Comparison of ENCODE assay signal across 25 cellular contexts in the genomic region with DNA sequence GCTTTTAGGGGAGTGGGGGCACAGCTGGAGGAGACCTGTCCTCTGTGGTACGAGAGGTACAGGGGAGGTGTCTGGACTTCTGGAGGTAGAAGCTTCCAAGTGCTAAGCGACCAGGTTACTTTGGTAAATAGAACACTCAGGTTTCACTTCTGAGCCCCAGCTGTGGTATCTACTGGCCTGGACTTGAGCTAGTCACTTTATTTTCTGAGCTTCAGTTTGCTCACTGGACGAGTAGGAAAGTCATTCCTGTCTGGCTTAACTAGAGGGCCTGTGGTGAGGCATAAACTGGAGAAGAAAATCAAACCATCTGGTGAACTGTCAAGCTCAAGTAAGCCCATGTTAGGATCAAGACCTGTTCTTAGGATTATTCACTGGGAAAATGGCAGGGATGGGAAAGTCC. TPM values are rescaled to one million over a fixed set of nuclear protein-coding genes. Genes with fewer than 3 reads are reported as not detected.
DNase-seq lines count a peak whose midpoint lies in the region; ATAC-seq lines count a peak whose summit lies in the region.
"Had no signal": no experiment of that assay in that cellular context is flagged by ENCODE, and none has a peak within 500 bp of the region (broad histone marks: within the 10 kb centered on the region; RNA-seq: fewer than 3 reads in every experiment).

Gene HEATR9 (minus strand): TSS at position 101 of the 400 bp plus-strand sequence. CDS start 149 bp downstream, outside the sequence.

- no peak for DNase-seq in activated CD8-positive, alpha-beta memory T cell treated with anti-CD3 and anti-CD28 coated beads, Interleukin-2, amount 10 ng/mL, durations not matched to agents 7 days and 5 days
- DNase-seq in activated CD8-positive, alpha-beta memory T cell treated with anti-CD3 and anti-CD28 coated beads for 24 hours = no peak
- no peak for DNase-seq in CD8-positive, alpha-beta memory T cell
- no peak for DNase-seq in central memory CD8-positive, alpha-beta T cell (ENCODE audit: low spot score in 2 of 2)
- no peak for DNase-seq in stimulated activated effector memory CD8-positive, alpha-beta T cell treated with anti-CD3 and anti-CD28 coated beads, Interleukin-12 subunit alpha, Interleukin-12 subunit beta, amount 100 ng/mL, for 72 hours (ENCODE audit: low spot score in 2 of 2)
- DNase-seq in dermis blood vessel endothelial cell = no peak
- DNase-seq: DMS53, Karpas-422, NCI-H1092, NCI-H1417 treated with DMSO at 0.1 percent for 48 hours, NCI-H1694 treated with DMSO at 0.1 percent for 48 hours, NCI-H2081, NCI-H2227 treated with DMSO at 0.1 percent for 48 hours, NCI-H526 treated with DMSO at 0.1 percent for 48 hours, PC-9, Right ventricle myocardium superior, RPMI8226 had no signal

- POLR2A ChIA-PET in CD8-positive, alpha-beta memory T cell (lab: Charles Lee) = interaction anchor here (0.6 to 1.6 kb wide), 10 partner anchors 9 to 78 kb away, joined by 3 to 6 read pairs (median 4); no protein-coding TSS in a partner anchor

- no peak for ATAC-seq in activated CD8-positive, alpha-beta memory T cell treated with anti-CD3 and anti-CD28 coated beads, Interleukin-2, amount 10 ng/mL, durations not matched to agents 7 days and 5 days
- no peak for ATAC-seq in central memory CD8-positive, alpha-beta T cell (replicated peaks; ENCODE audit: extremely low read depth, poor library complexity, severe bottlenecking)
- ATAC-seq in stimulated activated effector memory CD8-positive, alpha-beta T cell treated with anti-CD3 and anti-CD28 coated beads, Interleukin-12 subunit alpha, Interleukin-12 subunit beta, amount 100 ng/mL, for 72 hours = no peak
- no peak for ATAC-seq in HG03159 (IDR thresholded peaks at IDR 0.05; ENCODE audit: unreplicated experiment)
- ATAC-seq: A549 had no signal

- peaks cover 10% of the 10 kb centered on the region for H3K4me1 ChIP-seq in CD8-positive, alpha-beta memory T cell (ENCODE audit: insufficient read depth, low read length)

- peaks cover 54% of the 10 kb centered on the region for H3K4me1 Mint-ChIP-seq in activated CD8-positive, alpha-beta memory T cell treated with anti-CD3 and anti-CD28 coated beads, Interleukin-2, amount 10 ng/mL, durations not matched to agents 7 days and 5 days
- H3K4me1 Mint-ChIP-seq in CD8-positive, alpha-beta memory T cell = peaks cover 54 to 82% (median 68%) of the 10 kb centered on the region in 3 donors
- peaks cover 51% of the 10 kb centered on the region for H3K4me1 Mint-ChIP-seq in central memory CD8-positive, alpha-beta T cell
- peaks cover 44% of the 10 kb centered on the region for H3K4me1 Mint-ChIP-seq in stimulated activated effector memory CD8-positive, alpha-beta T cell treated with anti-CD3 and anti-CD28 coated beads, Interleukin-12 subunit alpha, Interleukin-12 subunit beta, amount 100 ng/mL, for 72 hours

- H3K9me3 Mint-ChIP-seq in activated CD8-positive, alpha-beta memory T cell treated with anti-CD3 and anti-CD28 coated beads, Interleukin-2, amount 10 ng/mL, durations not matched to agents 7 days and 5 days (ENCODE audit: low read depth) = no peaks in the 10 kb centered on the region
- no peaks in the 10 kb centered on the region for H3K9me3 Mint-ChIP-seq in CD8-positive, alpha-beta memory T cell
- no peaks in the 10 kb centered on the region for H3K9me3 Mint-ChIP-seq in central memory CD8-positive, alpha-beta T cell
- H3K9me3 Mint-ChIP-seq in stimulated activated effector memory CD8-positive, alpha-beta T cell treated with anti-CD3 and anti-CD28 coated beads, Interleukin-12 subunit alpha, Interleukin-12 subunit beta, amount 100 ng/mL, for 72 hours = no peaks in the 10 kb centered on the region

- CTCF ChIA-PET in activated CD8-positive, alpha-beta memory T cell treated with anti-CD3 and anti-CD28 coated beads, Interleukin-2, amount 10 ng/mL, durations not matched to agents 7 days and 5 days (lab: Charles Lee) = interaction anchor here (0.6 to 2.0 kb wide), 5 partner anchors 8 to 100 kb away, joined by 3 to 5 read pairs (median 4); partner anchors contain the start of gene CCL5
- CTCF ChIA-PET in CD8-positive, alpha-beta memory T cell (lab: Charles Lee) = interaction anchor here (1.1 to 1.5 kb wide), 6 partner anchors 9 to 280 kb away, joined by 3 read pairs; partner anchors contain the start of gene CCL5

- H3K27ac Mint-ChIP-seq in activated CD8-positive, alpha-beta memory T cell treated with anti-CD3 and anti-CD28 coated beads, Interleukin-2, amount 10 ng/mL, durations not matched to agents 7 days and 5 days = peak within 1 kb of the TSS; percentile 25
- peak within 1 kb of the TSS; percentile 22 to 83 (median 70) for H3K27ac Mint-ChIP-seq in CD8-positive, alpha-beta memory T cell
- H3K27ac Mint-ChIP-seq in central memory CD8-positive, alpha-beta T cell (ENCODE audit: low read depth) = peak within 1 kb of the TSS; percentile 9
- H3K27ac Mint-ChIP-seq in stimulated activated effector memory CD8-positive, alpha-beta T cell treated with anti-CD3 and anti-CD28 coated beads, Interleukin-12 subunit alpha, Interleukin-12 subunit beta, amount 100 ng/mL, for 72 hours = peak within 1 kb of the TSS; percentile 71

- H3K36me3 ChIP-seq in CD8-positive, alpha-beta memory T cell (ENCODE audit: insufficient read depth, low read length) = peaks cover 4% of the 10 kb centered on the region

- H3K27ac ChIP-seq in CD8-positive, alpha-beta memory T cell (ENCODE audit: low read depth, low read length) = no peak within 1 kb of the TSS
- H3K27ac ChIP-seq: A549, C4-2B, PC-9 had no signal

- H3K4me3 ChIP-seq in CD8-positive, alpha-beta memory T cell (ENCODE audit: low read length) = no peak within 1 kb of the TSS
- H3K4me3 ChIP-seq: A549, PC-9 had no signal

- no peaks in the 10 kb centered on the region for H3K27me3 Mint-ChIP-seq in activated CD8-positive, alpha-beta memory T cell treated with anti-CD3 and anti-CD28 coated beads, Interleukin-2, amount 10 ng/mL, durations not matched to agents 7 days and 5 days
- no peaks in the 10 kb centered on the region for H3K27me3 Mint-ChIP-seq in CD8-positive, alpha-beta memory T cell
- H3K27me3 Mint-ChIP-seq in central memory CD8-positive, alpha-beta T cell = no peaks in the 10 kb centered on the region

- no peak within 1 kb of the TSS for H3K4me3 Mint-ChIP-seq in activated CD8-positive, alpha-beta memory T cell treated with anti-CD3 and anti-CD28 coated beads, Interleukin-2, amount 10 ng/mL, durations not matched to agents 7 days and 5 days
- H3K4me3 Mint-ChIP-seq in CD8-positive, alpha-beta memory T cell = no peak within 1 kb of the TSS
- no peak within 1 kb of the TSS for H3K4me3 Mint-ChIP-seq in central memory CD8-positive, alpha-beta T cell
- H3K4me3 Mint-ChIP-seq in stimulated activated effector memory CD8-positive, alpha-beta T cell treated with anti-CD3 and anti-CD28 coated beads, Interleukin-12 subunit alpha, Interleukin-12 subunit beta, amount 100 ng/mL, for 72 hours = no peak within 1 kb of the TSS

- peaks cover 48% of the 10 kb centered on the region for H3K36me3 Mint-ChIP-seq in activated CD8-positive, alpha-beta memory T cell treated with anti-CD3 and anti-CD28 coated beads, Interleukin-2, amount 10 ng/mL, durations not matched to agents 7 days and 5 days
- H3K36me3 Mint-ChIP-seq in CD8-positive, alpha-beta memory T cell = peaks cover 23 to 70% (median 26%) of the 10 kb centered on the region in 3 donors
- peaks cover 44% of the 10 kb centered on the region for H3K36me3 Mint-ChIP-seq in central memory CD8-positive, alpha-beta T cell (ENCODE audit: insufficient read depth)
- peaks cover 42% of the 10 kb centered on the region for H3K36me3 Mint-ChIP-seq in stimulated activated effector memory CD8-positive, alpha-beta T cell treated with anti-CD3 and anti-CD28 coated beads, Interleukin-12 subunit alpha, Interleukin-12 subunit beta, amount 100 ng/mL, for 72 hours

- H3K9me3 ChIP-seq in CD8-positive, alpha-beta memory T cell (ENCODE audit: low read length) = no peaks in the 10 kb centered on the region
- H3K9me3 ChIP-seq: A549 had no signal

- H3K27me3 ChIP-seq in CD8-positive, alpha-beta memory T cell (ENCODE audit: insufficient read depth, low read length, poor library complexity, severe bottlenecking) = no peaks in the 10 kb centered on the region

RNA-seq across cellular contexts. Expression of gene HEATR9, which starts in this region (rescaled TPM):
- 1 to 10 TPM; 6.4 to 6.7 TPM for total RNA-seq in activated CD8-positive, alpha-beta memory T cell treated with anti-CD3 and anti-CD28 coated beads, Interleukin-2, amount 10 ng/mL, durations not matched to agents 7 days and 5 days
- total RNA-seq in CD8-positive, alpha-beta memory T cell = 1 to 10 TPM; 2.3 to 2.6 TPM
- 0.55 TPM for polyA plus RNA-seq in CD8-positive, alpha-beta memory T cell
- not detected in 2 replicates for total RNA-seq in dermis blood vessel endothelial cell
- total RNA-seq: Daoy, G401, HT-29, NCI-H460, PC-9, Right ventricle myocardium superior, SK-MEL-5 had no signal
- polyA plus RNA-seq: A549 had no signal

Comparison
In these comparisons a context has a peak if more than half of its experiments do, and no peak if none do; other contexts are left out.
1. H3K27ac Mint-ChIP-seq: peak in every context shown above with its lines; median percentile 71 in stimulated activated effector memory CD8-positive, alpha-beta T cell treated with anti-CD3 and anti-CD28 coated beads, Interleukin-12 subunit alpha, Interleukin-12 subunit beta, amount 100 ng/mL, for 72 hours; 70 in CD8-positive, alpha-beta memory T cell; 25 in activated CD8-positive, alpha-beta memory T cell treated with anti-CD3 and anti-CD28 coated beads, Interleukin-2, amount 10 ng/mL, durations not matched to agents 7 days and 5 days; 9 in central memory CD8-positive, alpha-beta T cell.